Comparison of ENCODE assay signal across 8 cellular contexts in the genomic region with DNA sequence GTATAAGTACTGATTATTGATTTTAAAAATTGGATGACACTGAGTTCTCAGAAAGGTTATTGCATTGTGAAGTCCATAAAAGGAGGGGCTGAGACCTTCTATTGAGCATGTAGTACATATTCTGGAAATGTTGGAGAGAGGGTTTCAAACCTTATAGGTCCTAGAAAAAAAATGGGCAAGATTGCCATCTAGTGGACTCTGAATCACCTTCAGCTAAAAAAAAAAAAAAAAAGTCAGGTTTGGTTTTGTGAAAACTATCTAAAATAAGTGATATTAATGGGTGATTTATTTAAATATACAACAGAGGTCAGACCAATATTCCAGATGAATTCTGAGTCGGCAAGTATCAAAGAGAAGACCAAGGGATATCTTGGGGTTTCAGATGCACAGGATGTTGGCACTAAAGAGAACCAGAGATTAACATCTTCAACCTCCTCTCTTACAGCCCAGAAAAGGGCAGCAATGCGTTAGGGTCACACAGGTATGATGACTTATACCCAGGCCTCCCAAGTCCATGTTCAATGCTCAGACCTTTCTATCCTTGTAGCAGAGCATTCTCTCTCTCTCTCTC.
DNase-seq lines count a peak whose midpoint lies in the region; ATAC-seq, FAIRE-seq and TF ChIP-seq lines count a peak whose summit lies in the region.

No MANE protein-coding gene starts in this region.

- peak; percentile 54 to 69; a peak in 4 of 6 replicates for ATAC-seq in A549

- POLR2A ChIA-PET in A549 (lab: Yijun Ruan, JAX): no interaction called here

- TF ChIP-seq EP300 in A549 (IDR thresholded peaks at IDR 0.05) (no peak), suprapubic skin (IDR thresholded peaks at IDR 0.05) (no peak), stomach (IDR thresholded peaks at IDR 0.05) (no peak)

- H3K9ac ChIP-seq in colonic mucosa (ENCODE audit: low read depth in 2 of 2, low read length in 2 of 2): no peak overlapping the region

- intact Hi-C loops in colonic mucosa (cut with DNase I): no loop called here
- intact Hi-C loops in stomach (cut with DNase I; ENCODE audit: low total_unique reads): no loop called here

- TF ChIP-seq POLR2A in A549 (IDR thresholded peaks at IDR 0.05; ENCODE audit: low read length) (no peak), suprapubic skin (IDR thresholded peaks at IDR 0.05) (no peak), stomach (IDR thresholded peaks at IDR 0.05) (no peak)

- H3K4me3 ChIP-seq in A549 (no peak overlapping the region), colonic mucosa (no peak overlapping the region), suprapubic skin (no peak overlapping the region), stomach (no peak overlapping the region)

- H3K4me1 ChIP-seq in A549: no peaks in the 10 kb centered on the region
- no peaks in the 10 kb centered on the region for H3K4me1 ChIP-seq in colonic mucosa
- H3K4me1 ChIP-seq in suprapubic skin: no peaks in the 10 kb centered on the region
- no peaks in the 10 kb centered on the region for H3K4me1 ChIP-seq in stomach

- H3K27ac ChIP-seq in A549 (no peak overlapping the region), colonic mucosa (no peak overlapping the region), suprapubic skin (no peak overlapping the region), stomach (no peak overlapping the region)

- FAIRE-seq in A549 (lab: Jason Lieb, UNC): no peak

- H3K9me3 ChIP-seq in A549 (no peaks in the 10 kb centered on the region), colonic mucosa (no peaks in the 10 kb centered on the region), suprapubic skin (no peaks in the 10 kb centered on the region), stomach (no peaks in the 10 kb centered on the region)

- DNase-seq in A549 (ENCODE audit: low read depth in 1 of 2, low spot score in 1 of 2) (peak; percentile 10 to 31), NCI-H2171 (lab: John Stamatoyannopoulos, UW) (peak; percentile 22), colonic mucosa (no peak), renal cortical epithelial cell (ENCODE audit: low read depth) (peak; percentile 43), suprapubic skin (ENCODE audit: low spot score in 2 of 2) (no peak), stomach (no peak), NCI-H187 (lab: John Stamatoyannopoulos, UW) (no peak)

- H3K36me3 ChIP-seq in colonic mucosa (no peaks in the 10 kb centered on the region), suprapubic skin (no peaks in the 10 kb centered on the region), stomach (no peaks in the 10 kb centered on the region)

- H3K27me3 ChIP-seq in colonic mucosa (no peaks in the 10 kb centered on the region), suprapubic skin (no peaks in the 10 kb centered on the region), stomach (no peaks in the 10 kb centered on the region)

- TF ChIP-seq CTCF in A549 (IDR thresholded peaks at IDR 0.05) (peak; percentile 54), GM12873 (IDR thresholded peaks at IDR 0.05; ENCODE audit: insufficient read depth, low read depth, low read length, missing control alignments) (peak; percentile 42), colonic mucosa (IDR thresholded peaks at IDR 0.05) (peak; percentile 23), suprapubic skin (IDR thresholded peaks at IDR 0.05) (peak in 1 of 2 donors; percentile 20), stomach (IDR thresholded peaks at IDR 0.05) (peak in 2 of 7 experiments; percentile 20 to 34)

- no peak overlapping the region for H3K4me2 ChIP-seq in A549

- peak; percentile 30 to 31; a peak in 3 of 5 replicates for TF ChIP-seq RAD21 in A549 (conservative IDR thresholded peaks at IDR 0.05 in 1 of 2, IDR thresholded peaks at IDR 0.05 in 1 of 2)

- 2% methylated on average over 2 of the region's 2 CpGs for WGBS in A549 (ENCODE audit: missing lambda C conversion rate)
- WGBS in suprapubic skin: 26% methylated on average over 2 of the region's 2 CpGs
- WGBS in stomach, 5 donors: 16 to 36% (median 24%) methylated on average over 2 of the region's 2 CpGs

- CTCF ChIA-PET in A549 (lab: Yijun Ruan, JAX): interaction anchor here (0.6 to 4.0 kb wide), 6 partner anchors 10 to 1450 kb away, joined by 3 to 15 read pairs (median 4); no protein-coding TSS in a partner anchor

TF ChIP-seq in A549, 52 proteins besides CTCF, POLR2A, EP300 and RAD21:
- TF ChIP-seq GATA3 (IDR thresholded peaks at IDR 0.05; ENCODE audit: borderline replicate concordance): no peak
- no peak for TF ChIP-seq FOSB (CRISPR knock-in tag; IDR thresholded peaks at IDR 0.05)
- TF ChIP-seq JUNB (IDR thresholded peaks at IDR 0.05): no peak
- TF ChIP-seq CEBPB (IDR thresholded peaks at IDR 0.05): no peak
- no peak for TF ChIP-seq NFE2L2 (conservative IDR thresholded peaks at IDR 0.05; ENCODE audit: low read length)
- TF ChIP-seq PBX3 (IDR thresholded peaks at IDR 0.05): no peak
- TF ChIP-seq TFCP2L1 (CRISPR knock-in tag; IDR thresholded peaks at IDR 0.05): no peak
- no peak for TF ChIP-seq RNF2 (IDR thresholded peaks at IDR 0.05; ENCODE audit: borderline replicate concordance, low read depth)
- TF ChIP-seq, protein P1, sequence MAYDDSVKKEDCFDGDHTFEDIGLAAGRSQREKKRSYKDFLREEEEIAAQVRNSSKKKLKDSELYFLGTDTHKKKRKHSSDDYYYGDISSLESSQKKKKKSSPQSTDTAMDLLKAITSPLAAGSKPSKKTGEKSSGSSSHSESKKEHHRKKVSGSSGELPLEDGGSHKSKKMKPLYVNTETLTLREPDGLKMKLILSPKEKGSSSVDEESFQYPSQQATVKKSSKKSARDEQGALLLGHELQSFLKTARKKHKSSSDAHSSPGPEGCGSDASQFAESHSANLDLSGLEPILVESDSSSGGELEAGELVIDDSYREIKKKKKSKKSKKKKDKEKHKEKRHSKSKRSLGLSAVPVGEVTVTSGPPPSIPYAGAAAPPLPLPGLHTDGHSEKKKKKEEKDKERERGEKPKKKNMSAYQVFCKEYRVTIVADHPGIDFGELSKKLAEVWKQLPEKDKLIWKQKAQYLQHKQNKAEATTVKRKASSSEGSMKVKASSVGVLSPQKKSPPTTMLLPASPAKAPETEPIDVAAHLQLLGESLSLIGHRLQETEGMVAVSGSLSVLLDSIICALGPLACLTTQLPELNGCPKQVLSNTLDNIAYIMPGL (CRISPR knock-in tag; IDR thresholded peaks at IDR 0.05; ENCODE audit: borderline replicate concordance): no peak
- TF ChIP-seq KDM1A (IDR thresholded peaks at IDR 0.05; ENCODE audit: low read depth): no peak
- TF ChIP-seq CHD4 (IDR thresholded peaks at IDR 0.05; ENCODE audit: borderline replicate concordance): no peak

Comparison
In these comparisons a context has a peak if more than half of its experiments do, and no peak if none do; other contexts are left out.
1. DNase-seq: peak in A549 (2 of 2), NCI-H2171 (single experiment) and renal cortical epithelial cell (single experiment); none in colonic mucosa (single experiment), suprapubic skin (0 of 2), stomach (single experiment) and NCI-H187 (0 of 2).